9 cellular contexts compared by ENCODE assay signal in genomic region chr15:93029613-93030429, GRCh38. TPM values are rescaled to one million over a fixed set of nuclear protein-coding genes. Genes with fewer than 3 reads are reported as not detected.
DNase-seq lines count a peak whose midpoint lies in the region; ATAC-seq and TF ChIP-seq lines count a peak whose summit lies in the region.
"Had no signal": no experiment of that assay in that cellular context is flagged by ENCODE, and none has a peak within 500 bp of the region (broad histone marks: within the 10 kb centered on the region; RNA-seq: fewer than 3 reads in every experiment).

No MANE protein-coding gene starts in this region.

- H3K9me3 ChIP-seq in colonic mucosa = no peaks in the 10 kb centered on the region
- H3K9me3 ChIP-seq in muscle layer of colon (ENCODE audit: low read length) = no peaks in the 10 kb centered on the region
- no peaks in the 10 kb centered on the region for H3K9me3 ChIP-seq in aorta (ENCODE audit: control insufficient read depth, low read length)

- H3K27ac ChIP-seq in colonic mucosa = peak overlapping the region; percentile 70
- peak overlapping the region; percentile 98 for H3K27ac ChIP-seq in muscle layer of colon (ENCODE audit: low read depth, low read length)
- peak overlapping the region; percentile 23 to 92 for H3K27ac ChIP-seq in aorta (ENCODE audit: low read depth in 1 of 2, low read length in 2 of 2)

- H3K9ac ChIP-seq in colonic mucosa (ENCODE audit: low read depth in 2 of 2, low read length in 2 of 2) = no peak overlapping the region
- H3K9ac ChIP-seq in muscle layer of colon (ENCODE audit: low read length) = no peak overlapping the region
- H3K9ac ChIP-seq: KMS-11 had no signal

- no peaks in the 10 kb centered on the region for H3K36me3 ChIP-seq in colonic mucosa
- H3K36me3 ChIP-seq in muscle layer of colon (ENCODE audit: insufficient read depth, low read length) = peaks cover 20% of the 10 kb centered on the region
- H3K36me3 ChIP-seq in aorta (ENCODE audit: control insufficient read depth in 1 of 2, insufficient read depth in 2 of 2, low read length in 1 of 2) = peaks cover 0 to 3% of the 10 kb centered on the region in 2 donors

- DNase-seq in Right ventricle myocardium inferior (ENCODE audit: missing footprints) (no peak), cardiac septum (ENCODE audit: low spot score) (no peak), colonic mucosa (no peak), aorta (no peak), NCI-H345 treated with DMSO at 0.1 percent for 48 hours (lab: John Stamatoyannopoulos, UW; ENCODE audit: unreplicated experiment) (no peak), dedifferentiated amniotic fluid mesenchymal stem cell (ENCODE audit: extremely low spot score) (no peak)

- H3K4me3 ChIP-seq in colonic mucosa = no peak overlapping the region
- no peak overlapping the region for H3K4me3 ChIP-seq in muscle layer of colon (ENCODE audit: low read depth in 1 of 2, low read length in 2 of 2)
- H3K4me3 ChIP-seq in aorta (ENCODE audit: low read length in 2 of 2) = no peak overlapping the region

- H3K4me1 ChIP-seq in colonic mucosa = peaks cover 7% of the 10 kb centered on the region
- peaks cover 51% of the 10 kb centered on the region for H3K4me1 ChIP-seq in muscle layer of colon (ENCODE audit: insufficient read depth, low read length)
- H3K4me1 ChIP-seq in aorta (ENCODE audit: control insufficient read depth in 1 of 2, insufficient read depth in 2 of 2, low read length in 2 of 2) = peaks cover 0 to 2% of the 10 kb centered on the region in 2 donors

- TF ChIP-seq CTCF in colonic mucosa (IDR thresholded peaks at IDR 0.05) = no peak

- H3K27me3 ChIP-seq in colonic mucosa (no peaks in the 10 kb centered on the region), muscle layer of colon (ENCODE audit: control insufficient read depth in 1 of 2, insufficient read depth in 2 of 2, low read length in 2 of 2) (no peaks in the 10 kb centered on the region), aorta (ENCODE audit: control insufficient read depth in 1 of 2, insufficient read depth in 2 of 2, low read length in 1 of 2) (no peaks in the 10 kb centered on the region)

- intact Hi-C loops in Right ventricle myocardium inferior (cut with DNase I) = loop anchor here (1.0 to 5.0 kb wide), 4 partner anchors 42 to 1090 kb away; partner anchors contain the start of gene RGMA
- intact Hi-C loops in cardiac septum (cut with DNase I) = loop anchor here (2.0 to 5.0 kb wide), 3 partner anchors 59 to 1091 kb away; partner anchors contain the start of gene RGMA
- intact Hi-C loops in colonic mucosa (cut with DNase I) = loop anchor here (5.0 to 10.0 kb wide), 3 partner anchors 235 to 1087 kb away; no protein-coding TSS in a partner anchor
- intact Hi-C loops in aorta (cut with DNase I) = loop anchor here (5.0 to 10.0 kb wide), 6 partner anchors 42 to 1095 kb away; no protein-coding TSS in a partner anchor

- ATAC-seq in Right ventricle myocardium inferior (peak; percentile 17), aorta (ENCODE audit: low FRiP score) (peak; percentile 10), HG02840 (IDR thresholded peaks at IDR 0.05; ENCODE audit: low FRiP score, unreplicated experiment) (no peak)

- WGBS in aorta, 2 donors = 46 to 50% methylated on average over 20 of the region's 20 CpGs

RNA-seq across cellular contexts. Expression of gene RGMA, which starts 59.2 kb away (rescaled TPM):
- total RNA-seq in Right ventricle myocardium inferior (35.2 TPM), cardiac septum (16.5 TPM), colonic mucosa (10 to 100 TPM in 1 of 2 donors, 1 to 10 TPM in 1; 4.2 to 12.4 TPM), aorta (10 to 100 TPM; 25.3 to 50.3 TPM)
- polyA plus RNA-seq in aorta = 10 to 100 TPM in 1 of 2 donors, 1 to 10 TPM in 1; 4.4 to 13.4 TPM
